ENCODE assay signal across 8 cellular contexts in the genomic region with DNA sequence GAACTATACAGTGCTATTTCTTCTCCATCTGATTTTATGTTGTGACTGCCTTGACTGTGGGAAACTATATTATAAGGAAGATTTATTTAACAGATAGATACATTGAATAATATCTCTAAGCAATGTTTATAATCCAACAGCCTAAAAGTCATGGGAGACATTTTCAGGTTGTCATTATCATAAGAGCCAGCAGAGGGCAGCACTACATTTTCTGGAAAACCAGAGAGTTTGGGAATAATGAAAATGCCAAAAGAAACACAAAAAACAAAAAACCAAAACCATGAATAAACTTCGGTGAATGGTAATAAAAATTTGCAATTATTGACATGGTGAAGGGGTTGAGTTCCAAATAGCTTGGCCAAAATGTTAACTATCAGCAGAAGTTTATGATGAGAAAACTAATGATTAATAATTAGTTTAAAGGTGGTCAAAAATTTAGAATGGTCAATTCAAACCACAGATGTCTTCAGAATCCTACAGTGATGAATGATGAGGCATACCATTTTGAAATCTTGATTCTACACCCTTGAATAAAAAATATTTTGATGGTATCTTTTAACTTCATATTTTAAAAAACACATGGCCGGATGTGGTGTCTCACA. TPM values are rescaled to one million over a fixed set of nuclear protein-coding genes. Genes with fewer than 3 reads are reported as not detected.
A peak's percentile ranks its signal among the peaks of the same experiment; 100 is the strongest.
DNase-seq lines count a peak whose midpoint lies in the region; ATAC-seq and TF ChIP-seq lines count a peak whose summit lies in the region.

No MANE protein-coding gene starts in this region.

- peak; percentile 37 for TF ChIP-seq CTCF in lung (IDR thresholded peaks at IDR 0.05; ENCODE audit: control extremely low read depth, extremely low read depth)

- H3K27me3 ChIP-seq in lung (ENCODE audit: control insufficient read depth, insufficient read depth): no peaks in the 10 kb centered on the region

- H3K27ac ChIP-seq in lung (ENCODE audit: low read depth in 1 of 2, low read length in 1 of 2): no peak overlapping the region

- peaks cover 20% of the 10 kb centered on the region for H3K4me1 Mint-ChIP-seq in T-helper 2 cell treated with Interferon-gamma antibody and Interleukin-4, amounts not matched to agents 5 μg/mL and 100 μg/mL, for 36 hours (ENCODE audit: low read depth)

- H3K9me3 ChIP-seq in lung (ENCODE audit: control insufficient read depth in 2 of 2, insufficient read depth in 1 of 2, low read length in 1 of 2): no peaks in the 10 kb centered on the region

- H3K27me3 Mint-ChIP-seq in T-helper 2 cell treated with Interferon-gamma antibody and Interleukin-4, amounts not matched to agents 5 μg/mL and 100 μg/mL, for 36 hours (ENCODE audit: low read depth): no peaks in the 10 kb centered on the region

- no peak overlapping the region for H3K27ac Mint-ChIP-seq in T-helper 2 cell treated with Interferon-gamma antibody and Interleukin-4, amounts not matched to agents 5 μg/mL and 100 μg/mL, for 36 hours

- 65 to 79% methylated on average over 2 of the region's 2 CpGs for WGBS in lung, 2 donors

- ATAC-seq in lung (ENCODE audit: insufficient read depth, low FRiP score) (no peak), GM21825 (IDR thresholded peaks at IDR 0.05; ENCODE audit: unreplicated experiment) (no peak)

- peaks cover 11 to 17% of the 10 kb centered on the region in 2 donors for H3K36me3 ChIP-seq in lung (ENCODE audit: control insufficient read depth in 2 of 2, insufficient read depth in 2 of 2, low read length in 2 of 2)

- H3K4me3 Mint-ChIP-seq in T-helper 2 cell treated with Interferon-gamma antibody and Interleukin-4, amounts not matched to agents 5 μg/mL and 100 μg/mL, for 36 hours: no peak overlapping the region

- no peak overlapping the region for H3K4me3 ChIP-seq in lung

- no peaks in the 10 kb centered on the region for H3K9me3 Mint-ChIP-seq in T-helper 2 cell treated with Interferon-gamma antibody and Interleukin-4, amounts not matched to agents 5 μg/mL and 100 μg/mL, for 36 hours

- H3K36me3 Mint-ChIP-seq in T-helper 2 cell treated with Interferon-gamma antibody and Interleukin-4, amounts not matched to agents 5 μg/mL and 100 μg/mL, for 36 hours (ENCODE audit: low read depth): peaks cover 44% of the 10 kb centered on the region

- peaks cover 2 to 13% of the 10 kb centered on the region in 2 donors for H3K4me1 ChIP-seq in lung (ENCODE audit: control insufficient read depth in 2 of 2, insufficient read depth in 2 of 2, low read length in 2 of 2)

- DNase-seq in AG20443 (ENCODE audit: low spot score) (peak; percentile 21), GM04504 (ENCODE audit: low read depth) (peak; percentile 17), NCI-H774 (lab: John Stamatoyannopoulos, UW) (peak; percentile 2), lung (ENCODE audit: low spot score) (peak; percentile 41), GF-D8 (lab: John Stamatoyannopoulos, UW) (no peak)
- peak; percentile 16 for DNase-seq in central memory CD4-positive, alpha-beta T cell
- DNase-seq in T-helper 2 cell treated with Interferon-gamma antibody and Interleukin-4, amounts not matched to agents 5 μg/mL and 100 μg/mL, for 36 hours (ENCODE audit: low spot score): no peak

RNA-seq across cellular contexts. Expression of gene EEF1B2, which starts 4.7 kb away (rescaled TPM):
- 100 to 1,000 TPM; 217 to 409 TPM for total RNA-seq in lung
- polyA plus RNA-seq in lung: 100 to 1,000 TPM; 638 to 737 TPM

RNA-seq across cellular contexts. Expression of gene NDUFS1, which starts 5.1 kb away (rescaled TPM):
- 10 to 100 TPM; 74.9 to 87.4 TPM for total RNA-seq in lung
- polyA plus RNA-seq in lung: 10 to 100 TPM; 16.3 to 46.2 TPM

Comparison
In these comparisons a context has a peak if more than half of its experiments do, and no peak if none do; other contexts are left out.
1. DNase-seq: peak in AG20443 (single experiment), GM04504 (single experiment), NCI-H774 (single experiment), central memory CD4-positive, alpha-beta T cell (single experiment) and lung (single experiment); none in GF-D8 (single experiment) and T-helper 2 cell treated with Interferon-gamma antibody and Interleukin-4, amounts not matched to agents 5 μg/mL and 100 μg/mL, for 36 hours (single experiment).